ENCODE assay signal across 12 cellular contexts in the genomic region with DNA sequence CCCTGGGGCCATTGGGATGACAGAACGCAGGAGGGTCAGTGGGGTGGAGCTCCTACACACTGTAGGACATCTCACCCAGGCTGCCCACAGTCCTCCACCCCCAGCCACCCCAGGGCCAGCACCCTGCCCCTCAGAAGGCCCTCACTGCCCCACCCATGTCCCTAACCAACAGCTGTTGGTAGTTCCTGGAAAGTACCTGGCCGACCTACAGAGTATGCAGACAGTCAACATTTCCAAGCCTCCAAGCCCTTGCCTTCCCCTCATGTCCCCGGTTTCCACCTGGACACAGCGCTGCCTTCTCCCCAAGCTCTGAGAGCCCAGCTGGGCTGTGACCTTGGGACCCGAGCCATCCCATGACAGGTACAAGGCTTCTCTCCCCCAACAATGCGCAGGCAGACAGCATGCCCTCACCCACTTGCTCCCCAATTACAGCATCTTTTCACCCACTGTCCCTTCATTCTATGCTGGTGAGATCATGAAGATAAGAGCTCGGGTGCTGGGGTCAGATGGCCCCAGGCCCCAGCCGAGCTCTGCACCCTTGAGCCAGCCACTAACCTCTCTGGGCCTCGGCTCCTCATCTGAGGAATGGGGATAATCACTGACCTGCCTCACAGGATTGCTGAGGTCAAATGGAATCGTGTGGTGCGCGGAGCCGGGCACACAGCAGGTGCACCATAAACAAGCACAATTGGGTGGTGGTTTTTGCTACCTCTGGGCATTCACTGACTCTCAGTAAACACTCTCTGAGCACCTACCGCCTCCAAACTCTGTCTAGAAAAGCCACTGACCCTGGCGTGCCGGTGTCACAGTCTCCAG. TPM values are rescaled to one million over a fixed set of nuclear protein-coding genes. Genes with fewer than 3 reads are reported as not detected.
DNase-seq lines count a peak whose midpoint lies in the region; ATAC-seq and TF ChIP-seq lines count a peak whose summit lies in the region.
"Had no signal": no experiment of that assay in that cellular context is flagged by ENCODE, and none has a peak within 500 bp of the region (broad histone marks: within the 10 kb centered on the region; RNA-seq: fewer than 3 reads in every experiment).

No MANE protein-coding gene starts in this region.

- no peaks in the 10 kb centered on the region for H3K27me3 ChIP-seq in WERI-Rb-1 (ENCODE audit: insufficient read depth, low read depth, severe bottlenecking)
- no peaks in the 10 kb centered on the region for H3K27me3 ChIP-seq in stomach

- no peak for TF ChIP-seq EP300 in stomach (IDR thresholded peaks at IDR 0.05)

- H3K4me3 ChIP-seq in WERI-Rb-1 (ENCODE audit: low read depth, low read length) (no peak overlapping the region), stomach (no peak overlapping the region)
- H3K4me3 ChIP-seq: A549 had no signal

- no peaks in the 10 kb centered on the region for H3K27me3 Mint-ChIP-seq in T-helper 1 cell treated with Interleukin-12 subunit alpha and Interleukin-12 subunit beta and Interleukin-4 antibody, amounts not matched to agents 30 μg/mL and 1 μg/mL, for 36 hours (ENCODE audit: low read depth)
- H3K27me3 Mint-ChIP-seq in immature natural killer cell (ENCODE audit: low read depth in 3 of 3) = peaks cover 16 to 39% (median 37%) of the 10 kb centered on the region in 3 donors

- TF ChIP-seq POLR2A in stomach (IDR thresholded peaks at IDR 0.05) = no peak

- peaks cover 97% of the 10 kb centered on the region for H3K4me1 Mint-ChIP-seq in T-helper 1 cell treated with Interleukin-12 subunit alpha and Interleukin-12 subunit beta and Interleukin-4 antibody, amounts not matched to agents 30 μg/mL and 1 μg/mL, for 36 hours (ENCODE audit: low read depth)
- peaks cover 100% of the 10 kb centered on the region in 2 donors for H3K4me1 Mint-ChIP-seq in immature natural killer cell

- ATAC-seq in HG03175 (IDR thresholded peaks at IDR 0.05; ENCODE audit: unreplicated experiment) = no peak
- ATAC-seq: A549 had no signal

- TF ChIP-seq CTCF in WERI-Rb-1 (IDR thresholded peaks at IDR 0.05; ENCODE audit: low read depth, low read length) (no peak), stomach (IDR thresholded peaks at IDR 0.05) (no peak)

- H3K9me3 ChIP-seq in WERI-Rb-1 (ENCODE audit: severe bottlenecking) (no peaks in the 10 kb centered on the region), stomach (no peaks in the 10 kb centered on the region)
- H3K9me3 ChIP-seq: A549 had no signal

- H3K27ac ChIP-seq in WERI-Rb-1 (peak overlapping the region; percentile 94), stomach (peak overlapping the region; percentile 4 to 72 (median 13))
- H3K27ac ChIP-seq: A549 had no signal

- peak overlapping the region; percentile 85 for H3K4me3 Mint-ChIP-seq in T-helper 1 cell treated with Interleukin-12 subunit alpha and Interleukin-12 subunit beta and Interleukin-4 antibody, amounts not matched to agents 30 μg/mL and 1 μg/mL, for 36 hours
- H3K4me3 Mint-ChIP-seq in immature natural killer cell = peak overlapping the region; percentile 62 to 88 (median 83)

- H3K36me3 ChIP-seq in WERI-Rb-1 (no peaks in the 10 kb centered on the region), stomach (peaks cover 0 to 9% (median 0%) of the 10 kb centered on the region in 4 donors)

- H3K9me3 Mint-ChIP-seq in T-helper 1 cell treated with Interleukin-12 subunit alpha and Interleukin-12 subunit beta and Interleukin-4 antibody, amounts not matched to agents 30 μg/mL and 1 μg/mL, for 36 hours = no peaks in the 10 kb centered on the region
- no peaks in the 10 kb centered on the region for H3K9me3 Mint-ChIP-seq in immature natural killer cell

- peak overlapping the region; percentile 99 for H3K27ac Mint-ChIP-seq in T-helper 1 cell treated with Interleukin-12 subunit alpha and Interleukin-12 subunit beta and Interleukin-4 antibody, amounts not matched to agents 30 μg/mL and 1 μg/mL, for 36 hours
- H3K27ac Mint-ChIP-seq in immature natural killer cell = peak overlapping the region; percentile 95 to 100 (median 98)

- H3K36me3 Mint-ChIP-seq in T-helper 1 cell treated with Interleukin-12 subunit alpha and Interleukin-12 subunit beta and Interleukin-4 antibody, amounts not matched to agents 30 μg/mL and 1 μg/mL, for 36 hours (ENCODE audit: low read depth) = peaks cover 46% of the 10 kb centered on the region
- peaks cover 10 to 20% (median 11%) of the 10 kb centered on the region in 3 donors for H3K36me3 Mint-ChIP-seq in immature natural killer cell

- WGBS in stomach, 5 donors = 69 to 79% (median 70%) methylated on average over 15 to 16 of the region's 16 CpGs

- intact Hi-C loops in stomach (cut with DNase I; ENCODE audit: low total_unique reads) = no loop called here

- peaks cover 3 to 94% (median 17%) of the 10 kb centered on the region in 4 donors for H3K4me1 ChIP-seq in stomach

- DNase-seq in T-helper 1 cell (no peak), WERI-Rb-1 (no peak), immature natural killer cell (no peak), stomach (no peak), NCI-H1436 (lab: John Stamatoyannopoulos, UW) (no peak)
- no peak for DNase-seq in stimulated activated CD4-positive, alpha-beta T cell treated with anti-CD3 and anti-CD28 coated beads, Interleukin-2, amount 100 ng/mL, for 24 hours
- DNase-seq: effector CD4-positive, alpha-beta T cell; NCI-H446 treated with DMSO at 0.1 percent for 48 hours had no signal

RNA-seq across cellular contexts. Expression of gene LAPTM5, which starts 11.2 kb away (rescaled TPM):
- polyA plus RNA-seq in immature natural killer cell = 100 to 1,000 TPM; 464 to 744 (median 541) TPM
- 10 to 100 TPM in 4 of 5 donors, 1 to 10 TPM in 1; 4.6 to 48.4 (median 29.6) TPM for total RNA-seq in stomach
- polyA plus RNA-seq in stomach = 10 to 100 TPM; 33.1 to 39.9 (median 37.6) TPM
- total RNA-seq: osteocyte had no signal

RNA-seq across cellular contexts. Expression of gene MATN1, which starts 23.0 kb away (rescaled TPM):
- not detected for polyA plus RNA-seq in immature natural killer cell
- total RNA-seq in stomach = 1 to 10 TPM in 1 of 5 donors, not detected in 4; 1.7 TPM
- not detected for polyA plus RNA-seq in stomach

Comparison
In these comparisons a context has a peak if more than half of its experiments do, and no peak if none do; other contexts are left out.
1. RNA of gene LAPTM5, which starts 11.2 kb away (polyA plus RNA-seq): 464 to 744 TPM in immature natural killer cell; 33.1 to 39.9 TPM in stomach; every median in the first group is over 10 times any median in the second.